Comparison of ENCODE assay signal across 10 cellular contexts in genomic region chr20:46128310-46129151, GRCh38. TPM values are rescaled to one million over a fixed set of nuclear protein-coding genes. Genes with fewer than 3 reads are reported as not detected.
A peak's percentile ranks its signal among the peaks of the same experiment; 100 is the strongest.
DNase-seq lines count a peak whose midpoint lies in the region; ATAC-seq and TF ChIP-seq lines count a peak whose summit lies in the region.
"Had no signal": no experiment of that assay in that cellular context is flagged by ENCODE, and none has a peak within 500 bp of the region (broad histone marks: within the 10 kb centered on the region; RNA-seq: fewer than 3 reads in every experiment).

No MANE protein-coding gene starts in this region.

- H3K4me1 Mint-ChIP-seq in neural crest cell = peaks cover 6% of the 10 kb centered on the region
- peaks cover 7% of the 10 kb centered on the region for H3K4me1 Mint-ChIP-seq in T-helper 17 cell

- H3K27ac Mint-ChIP-seq in neural crest cell (ENCODE audit: unreplicated experiment) (no peak overlapping the region), T-helper 17 cell (no peak overlapping the region)
- H3K27ac Mint-ChIP-seq: T-helper 1 cell treated with Interleukin-12 subunit alpha and Interleukin-12 subunit beta and Interleukin-4 antibody, amounts not matched to agents 30 μg/mL and 1 μg/mL, for 36 hours had no signal

- peak; percentile 66 for TF ChIP-seq CTCF in GM12864 (IDR thresholded peaks at IDR 0.05; ENCODE audit: low read depth, low read length, missing control alignments)
- peak; percentile 68 for TF ChIP-seq CTCF in neural crest cell (conservative IDR thresholded peaks at IDR 0.05)

- ATAC-seq in GM18498 (IDR thresholded peaks at IDR 0.05; ENCODE audit: unreplicated experiment) = no peak
- ATAC-seq in esophagus mucosa = no peak
- ATAC-seq in T-helper 17 cell = no peak

- DNase-seq in GM12864 (ENCODE audit: low read depth) (no peak), NCI-H128 (lab: John Stamatoyannopoulos, UW; ENCODE audit: unreplicated experiment) (peak; percentile 34), dermis blood vessel endothelial cell (peak; percentile 52), neural crest cell (ENCODE audit: low read depth, low spot score) (peak; percentile 61), T-helper 17 cell (no peak)
- no peak for DNase-seq in stimulated activated naive CD4-positive, alpha-beta T cell (lab: John Stamatoyannopoulos, UW)

- no peaks in the 10 kb centered on the region for H3K9me3 Mint-ChIP-seq in neural crest cell
- H3K9me3 Mint-ChIP-seq: T-helper 1 cell treated with Interleukin-12 subunit alpha and Interleukin-12 subunit beta and Interleukin-4 antibody, amounts not matched to agents 30 μg/mL and 1 μg/mL, for 36 hours had no signal

- H3K4me3 Mint-ChIP-seq in neural crest cell = no peak overlapping the region
- no peak overlapping the region for H3K4me3 Mint-ChIP-seq in T-helper 17 cell
- H3K4me3 Mint-ChIP-seq: T-helper 1 cell treated with Interleukin-12 subunit alpha and Interleukin-12 subunit beta and Interleukin-4 antibody, amounts not matched to agents 30 μg/mL and 1 μg/mL, for 36 hours had no signal

- H3K27me3 Mint-ChIP-seq in neural crest cell (ENCODE audit: low read depth) (peaks cover 49% of the 10 kb centered on the region), T-helper 17 cell (peaks cover 69% of the 10 kb centered on the region)

- H3K4me3 ChIP-seq in GM12864 (ENCODE audit: low read depth, low read length) = no peak overlapping the region
- H3K4me3 ChIP-seq: lung had no signal

- H3K36me3 Mint-ChIP-seq in neural crest cell (ENCODE audit: low read depth) = no peaks in the 10 kb centered on the region
- peaks cover 5% of the 10 kb centered on the region for H3K36me3 Mint-ChIP-seq in T-helper 17 cell (ENCODE audit: low read depth)

- no peaks in the 10 kb centered on the region for H3K9me3 ChIP-seq in T-helper 17 cell (ENCODE audit: control insufficient read depth, low read length, poor library complexity, severe bottlenecking)

RNA-seq across cellular contexts. Expression of gene CD40, which starts 10.4 kb away (rescaled TPM):
- 19.4 and 21.3 TPM in 2 replicates for total RNA-seq in dermis blood vessel endothelial cell
- total RNA-seq in neural crest cell = 4.2 and 4.8 TPM in 2 replicates
- 7.4 TPM for total RNA-seq in esophagus mucosa
- 1 to 10 TPM in 1 of 2 donors, under 1 TPM in 1; 0.68 to 5.8 TPM for total RNA-seq in T-helper 17 cell

RNA-seq across cellular contexts. Expression of gene NCOA5, which starts 38.8 kb away (rescaled TPM):
- total RNA-seq in dermis blood vessel endothelial cell (16.7 and 18.6 TPM in 2 replicates), neural crest cell (65.6 and 69.5 TPM in 2 replicates), esophagus mucosa (14.3 TPM), T-helper 17 cell (10 to 100 TPM; 14.5 to 15.0 TPM)

Comparison
In these comparisons a context has a peak if more than half of its experiments do, and no peak if none do; other contexts are left out.
1. DNase-seq: peak in NCI-H128 (single experiment), dermis blood vessel endothelial cell (single experiment) and neural crest cell (single experiment); none in GM12864 (single experiment), stimulated activated naive CD4-positive, alpha-beta T cell (0 of 6) and T-helper 17 cell (0 of 3).